Comparison of ENCODE assay signal across 15 cellular contexts in the genomic region with DNA sequence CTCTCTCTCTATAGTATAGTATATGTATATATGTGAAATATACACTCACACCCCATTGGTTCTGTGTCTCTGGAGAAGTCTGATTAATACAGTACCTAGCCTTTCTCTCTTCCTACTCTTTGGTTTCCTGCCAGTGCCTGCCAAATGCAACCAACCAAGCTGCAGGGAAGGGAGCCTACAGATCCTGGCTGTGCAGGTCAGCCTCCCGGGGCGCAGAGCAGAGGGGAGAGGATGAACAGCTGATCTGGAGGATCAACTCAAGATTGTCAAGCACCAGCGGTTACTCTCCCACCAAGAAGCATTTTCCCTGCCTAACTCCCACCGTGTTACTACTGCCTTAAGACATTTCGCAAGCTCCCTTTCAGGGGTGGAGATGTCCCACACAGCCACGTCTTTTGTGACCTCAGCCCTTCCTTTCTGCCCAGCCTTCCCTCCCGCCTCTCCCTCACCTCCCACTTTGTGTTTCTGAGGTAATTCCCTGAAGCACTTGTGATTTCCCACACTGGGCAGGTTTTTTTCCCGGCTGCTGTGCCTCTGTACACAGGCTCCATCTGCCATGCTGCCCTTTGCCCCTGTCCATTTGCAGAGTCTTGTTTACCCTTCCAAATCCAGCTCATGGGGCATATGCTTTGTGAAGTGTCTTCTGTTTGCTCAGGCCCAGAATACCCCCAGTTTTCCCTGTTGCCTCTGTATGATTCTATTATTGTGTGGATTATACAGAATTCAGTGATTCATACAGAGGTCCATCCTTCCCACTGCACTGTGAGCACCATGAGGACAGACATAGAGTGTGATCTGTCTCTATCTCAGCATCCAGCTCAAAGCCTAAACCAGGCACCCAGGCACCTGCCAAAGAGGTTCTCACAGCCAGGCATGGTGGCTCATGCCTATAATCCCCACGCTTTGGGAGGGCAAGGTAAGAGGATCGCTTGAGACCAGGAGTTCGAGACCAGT. TPM values are rescaled to one million over a fixed set of nuclear protein-coding genes. Genes with fewer than 3 reads are reported as not detected.
DNase-seq lines count a peak whose midpoint lies in the region; ATAC-seq, FAIRE-seq and TF ChIP-seq lines count a peak whose summit lies in the region.
"Had no signal": no experiment of that assay in that cellular context is flagged by ENCODE, and none has a peak within 500 bp of the region (broad histone marks: within the 10 kb centered on the region; RNA-seq: fewer than 3 reads in every experiment).

No MANE protein-coding gene starts in this region.

- H3K9me3 ChIP-seq in right atrium auricular region (no peaks in the 10 kb centered on the region), HepG2 (ENCODE audit: low read length) (no peaks in the 10 kb centered on the region), esophagus squamous epithelium (no peaks in the 10 kb centered on the region)
- H3K9me3 ChIP-seq: adrenal gland, ovary had no signal

- no TSS peak for BruUV-seq in HepG2 (replicated peaks; lab: Mats Ljungman, UMichigan)

- in situ Hi-C loops in HepG2 (cut with HindIII; ENCODE audit: extremely low pct_ligation_motif_present, low pct_unique_long_range_greater_than_20kb) = no loop called here

- WGBS in HepG2 (ENCODE audit: low lambda C conversion rate) = 2% methylated on average over 8 of the region's 11 CpGs
- 67 to 79% methylated on average over 10 to 11 of the region's 11 CpGs for WGBS in esophagus squamous epithelium, 2 donors

- ATAC-seq in Right ventricle myocardium superior (ENCODE audit: poor library complexity) = peak; percentile 43
- ATAC-seq in HepG2 = peak; percentile 95
- ATAC-seq in HG02938 (IDR thresholded peaks at IDR 0.05; ENCODE audit: unreplicated experiment) = no peak

- CTCF ChIA-PET in HepG2 (lab: Yijun Ruan, JAX; ENCODE audit: low intra/inter-chr PET ratio, low total read pairs) = no interaction called here

- POLR2A ChIA-PET in HepG2 (lab: Yijun Ruan, JAX) = interaction anchor here (1.3 to 1.6 kb wide), 2 partner anchors 23 to 118 kb away, joined by 3 to 4 read pairs; no protein-coding TSS in a partner anchor

- TF ChIP-seq EP300 in HepG2 (IDR thresholded peaks at IDR 0.05; ENCODE audit: low read depth in 2 of 2, low read length in 2 of 2) (peak in 1 of 2 experiments; percentile 93; a peak in 2 of 4 replicates), HepG2 (CRISPR knock-in tag; IDR thresholded peaks at IDR 0.05; ENCODE audit: borderline replicate concordance) (peak; percentile 89)

- H3K4me1 ChIP-seq in right atrium auricular region (no peaks in the 10 kb centered on the region), HepG2 (ENCODE audit: insufficient read depth, low read length) (peaks cover 48% of the 10 kb centered on the region), esophagus squamous epithelium (peaks cover 0 to 21% (median 0%) of the 10 kb centered on the region in 3 donors)
- H3K4me1 ChIP-seq: adrenal gland had no signal

- H3K4me2 ChIP-seq in HepG2 (ENCODE audit: low read depth, low read length) = peak overlapping the region; percentile 81

- intact Hi-C loops in Right ventricle myocardium superior (cut with DNase I) = no loop called here
- intact Hi-C loops in HepG2 (cut with micrococcal nuclease; ENCODE audit: unreplicated experiment) = no loop called here
- intact Hi-C loops in esophagus squamous epithelium (cut with DNase I) = no loop called here
- intact Hi-C loops in posterior cingulate gyrus (cut with DNase I) = no loop called here

- H4K20me1 ChIP-seq in HepG2 (ENCODE audit: insufficient read depth, low read length) = no peaks in the 10 kb centered on the region

- no peak overlapping the region for H2AFZ ChIP-seq in HepG2 (ENCODE audit: low read length)

- no peak for TF ChIP-seq CTCF in right atrium auricular region (IDR thresholded peaks at IDR 0.05)
- no peak for TF ChIP-seq CTCF in HepG2 (CRISPR knock-in tag; IDR thresholded peaks at IDR 0.05)
- no peak for TF ChIP-seq CTCF in esophagus squamous epithelium (IDR thresholded peaks at IDR 0.05)

- peak; percentile 68 for FAIRE-seq in HepG2 (lab: Jason Lieb, UNC)
- FAIRE-seq: frontal cortex had no signal

- H3K36me3 ChIP-seq in right atrium auricular region (no peaks in the 10 kb centered on the region), HepG2 (replicated peaks in 1 of 2; ENCODE audit: control insufficient read depth in 1 of 2, insufficient read depth in 2 of 2, low read length in 2 of 2) (no peaks in the 10 kb centered on the region), esophagus squamous epithelium (no peaks in the 10 kb centered on the region)
- H3K36me3 ChIP-seq: adrenal gland, ovary had no signal

- H3K27ac ChIP-seq in right atrium auricular region = no peak overlapping the region
- peak overlapping the region; percentile 56 for H3K27ac ChIP-seq in HepG2 (ENCODE audit: extremely low read length, insufficient read depth, low read length)
- H3K27ac ChIP-seq in esophagus squamous epithelium = no peak overlapping the region
- H3K27ac ChIP-seq: adrenal gland, ovary had no signal

- no peak for TF ChIP-seq RAD21 in HepG2 (CRISPR knock-in tag; IDR thresholded peaks at IDR 0.05)

- no peak overlapping the region for H3K4me3 ChIP-seq in right atrium auricular region
- H3K4me3 ChIP-seq in HepG2 (replicated peaks in 1 of 3; ENCODE audit: insufficient read depth in 1 of 3, low read depth in 2 of 3, low read length in 3 of 3) = peak overlapping the region; percentile 9 to 61 (median 33); a peak in 5 of 6 replicates
- H3K4me3 ChIP-seq in esophagus squamous epithelium = no peak overlapping the region
- H3K4me3 ChIP-seq: adrenal gland, ovary had no signal

- H3K79me2 ChIP-seq in HepG2 (ENCODE audit: insufficient read depth, low read length) = no peaks in the 10 kb centered on the region

- DNase-seq in Right ventricle myocardium superior (no peak), right atrium auricular region (ENCODE audit: low spot score) (no peak), amniotic epithelial cell (ENCODE audit: low read depth) (peak; percentile 70), HepG2 (ENCODE audit: low spot score) (peak; percentile 96), esophagus squamous epithelium (lab: John Stamatoyannopoulos, UW) (no peak), posterior cingulate gyrus (no peak), AG08395 (ENCODE audit: low spot score) (no peak)
- DNase-seq: DMS79 treated with DMSO at 0.1 percent for 48 hours; H7; ovary; stimulated activated CD8-positive, alpha-beta memory T cell treated with anti-CD3 and anti-CD28 coated beads, Interleukin-4, amount 100 ng/mL, for 48 hours; SW 1271 had no signal

- TF ChIP-seq POLR2A in HepG2 (IDR thresholded peaks at IDR 0.05; ENCODE audit: insufficient read depth in 1 of 2, low read depth in 2 of 2, low read length in 2 of 2) (no peak), esophagus squamous epithelium (IDR thresholded peaks at IDR 0.05) (no peak)

- no peaks in the 10 kb centered on the region for H3K27me3 ChIP-seq in right atrium auricular region
- H3K27me3 ChIP-seq in HepG2 (ENCODE audit: control insufficient read depth in 1 of 2, insufficient read depth in 2 of 2, low read length in 2 of 2) = no peaks in the 10 kb centered on the region
- peaks cover 0 to 24% (median 0%) of the 10 kb centered on the region in 4 donors for H3K27me3 ChIP-seq in esophagus squamous epithelium
- H3K27me3 ChIP-seq: adrenal gland, ovary had no signal

- peak overlapping the region; percentile 54 for H3K9ac ChIP-seq in HepG2 (ENCODE audit: insufficient read depth, low read depth, low read length)

TF ChIP-seq in HepG2, 621 proteins besides CTCF, POLR2A, EP300 and RAD21 (continues in another document):
- TF ChIP-seq SRSF1 (optimal IDR thresholded peaks at IDR 0.05; ENCODE audit: low read depth, low read length) (peak; percentile 31), ZNF879 (CRISPR knock-in tag; IDR thresholded peaks at IDR 0.05) (no peak), ZFP37 (CRISPR knock-in tag; IDR thresholded peaks at IDR 0.05; ENCODE audit: borderline replicate concordance) (no peak), DNMT1 (CRISPR knock-in tag; IDR thresholded peaks at IDR 0.05) (no peak)

RNA-seq across cellular contexts. Expression of a gene that starts 40.9 kb away (rescaled TPM):
- 8.6 TPM for total RNA-seq in Right ventricle myocardium superior
- total RNA-seq in right atrium auricular region = 10 to 100 TPM; 13.4 to 26.6 TPM
- 0.11 and 0.17 TPM in 2 replicates for total RNA-seq in HepG2 (2016; rRNA removed; fragmentation: Illumina TruSeq; extraction: Trizol)
- total RNA-seq in HepG2 (2016; cell fraction: cytosol; rRNA removed; fragmentation: Illumina TruSeq; extraction: Trizol; ENCODE audit: low read depth) = not detected in 2 replicates
- 0.13 and 0.58 TPM in 2 replicates for total RNA-seq in HepG2 (2016; cell fraction: insoluble cytoplasmic fraction; rRNA removed; fragmentation: Illumina TruSeq; extraction: Trizol)
- 0.09 and 0.17 TPM in 2 replicates for total RNA-seq in HepG2 (2016; cell fraction: membrane; rRNA removed; fragmentation: Illumina TruSeq; extraction: Trizol)
- total RNA-seq in HepG2 (2016; cell fraction: nucleus; rRNA removed; fragmentation: Illumina TruSeq; extraction: Trizol) = 0.09 TPM in 2 replicates
- 0.12 and 0.21 TPM in 2 replicates for polyA plus RNA-seq in HepG2 (2011; rRNA removed)
- polyA plus RNA-seq in HepG2 (2011; cell fraction: cytosol; rRNA removed) = 0.11 and 0.22 TPM in 2 replicates
- 0.11 and 0.14 TPM in 2 replicates for polyA plus RNA-seq in HepG2 (2011; cell fraction: nucleus; rRNA removed)
- polyA plus RNA-seq in HepG2 (2012) = 0.17 and 0.24 TPM in 2 replicates
- 0.09 and 0.28 TPM in 2 replicates for polyA plus RNA-seq in HepG2 (2016; cell fraction: cytosol; fragmentation: Illumina TruSeq; extraction: Trizol; ENCODE audit: low read depth)
- polyA plus RNA-seq in HepG2 (2016; cell fraction: insoluble cytoplasmic fraction; fragmentation: Illumina TruSeq; extraction: Trizol; ENCODE audit: low read depth) = 0.20 and 0.27 TPM in 2 replicates
- 0.09 and 0.24 TPM in 2 replicates for polyA plus RNA-seq in HepG2 (2016; cell fraction: membrane; fragmentation: Illumina TruSeq; extraction: Trizol; ENCODE audit: low read depth)
- 0.19 and 0.27 TPM in 2 replicates for polyA plus RNA-seq in HepG2 (2016; cell fraction: nucleus; fragmentation: Illumina TruSeq; extraction: Trizol; ENCODE audit: insufficient read depth, low read depth)
- 6.3 TPM in 1 of 2 replicates, not detected in the other for polyA minus RNA-seq in HepG2 (2011; rRNA and poly(A)+ RNA removed; ENCODE audit: low replicate concordance)
- 0.10 and 2.5 TPM in 2 replicates for polyA minus RNA-seq in HepG2 (2011; cell fraction: cytosol; rRNA and poly(A)+ RNA removed)
- 0.13 and 0.25 TPM in 2 replicates for polyA minus RNA-seq in HepG2 (2011; cell fraction: nucleus; rRNA and poly(A)+ RNA removed)
- 10 to 100 TPM in 3 of 4 donors, 1 to 10 TPM in 1; 1.8 to 13.3 (median 11.0) TPM for total RNA-seq in esophagus squamous epithelium

Comparison
In these comparisons a context has a peak if more than half of its experiments do, and no peak if none do; other contexts are left out.
1. DNase-seq: peak in amniotic epithelial cell (single experiment) and HepG2 (single experiment); none in Right ventricle myocardium superior (single experiment), right atrium auricular region (single experiment), esophagus squamous epithelium (single experiment), posterior cingulate gyrus (0 of 10) and AG08395 (single experiment).
2. H3K4me3 ChIP-seq: peak in HepG2 (3 of 3); none in right atrium auricular region (0 of 2) and esophagus squamous epithelium (0 of 4).